Comparison of ENCODE assay signal across 17 cellular contexts in genomic region chr19:14152713-14153112, GRCh38. TPM values are rescaled to one million over a fixed set of nuclear protein-coding genes. Genes with fewer than 3 reads are reported as not detected.
DNase-seq lines count a peak whose midpoint lies in the region; ATAC-seq and TF ChIP-seq lines count a peak whose summit lies in the region.
"Had no signal": no experiment of that assay in that cellular context is flagged by ENCODE, and none has a peak within 500 bp of the region (broad histone marks: within the 10 kb centered on the region; RNA-seq: fewer than 3 reads in every experiment).

No MANE protein-coding gene starts in this region.

- H3K4me1 ChIP-seq in CD8-positive, alpha-beta T cell (ENCODE audit: insufficient read depth, low read length) = peaks cover 30% of the 10 kb centered on the region
- H3K4me1 ChIP-seq in neural progenitor cell = peaks cover 23% of the 10 kb centered on the region

- H3K4me3 Mint-ChIP-seq in activated CD4-positive, alpha-beta T cell treated with anti-CD3 and anti-CD28 coated beads, Interleukin-2, amount 10 ng/mL, durations not matched to agents 7 days and 5 days = no peak overlapping the region
- no peak overlapping the region for H3K4me3 Mint-ChIP-seq in CD8-positive, alpha-beta T cell
- H3K4me3 Mint-ChIP-seq in activated T-helper 1 cell treated with anti-CD3 and anti-CD28 coated beads, Interleukin-12 subunit alpha, Interleukin-12 subunit beta, Interleukin-2, Interleukin-4 antibody, amounts not matched to agents 30 ng/mL and 10 ng/mL and 1 ng/mL, durations not matched to agents 14 hours and 24 hours and 36 hours = no peak overlapping the region
- H3K4me3 Mint-ChIP-seq in neural progenitor cell = no peak overlapping the region

- POLR2A ChIA-PET in activated CD4-positive, alpha-beta T cell treated with anti-CD3 and anti-CD28 coated beads, Interleukin-2, amount 10 ng/mL, durations not matched to agents 7 days and 5 days (lab: Charles Lee) = no interaction called here
- POLR2A ChIA-PET in CD8-positive, alpha-beta T cell (lab: Charles Lee) = no interaction called here

- no peak overlapping the region for H3K4me2 ChIP-seq in neural progenitor cell
- H3K4me2 ChIP-seq: KMS-11, PC-9 had no signal

- no peak overlapping the region for H2AFZ ChIP-seq in neural progenitor cell (replicated peaks)
- H2AFZ ChIP-seq: PC-9 had no signal

- H3K27ac ChIP-seq in CD8-positive, alpha-beta T cell (ENCODE audit: low read depth, low read length) = no peak overlapping the region
- no peak overlapping the region for H3K27ac ChIP-seq in neural progenitor cell
- H3K27ac ChIP-seq: KMS-11, PC-9, RWPE1 had no signal

- intact Hi-C loops in CD8-positive, alpha-beta T cell (cut with DNase I, micrococcal nuclease) = no loop called here
- intact Hi-C loops in activated T-helper 1 cell treated with anti-CD3 and anti-CD28 coated beads, Interleukin-12 subunit alpha, Interleukin-12 subunit beta, Interleukin-2, Interleukin-4 antibody, amounts not matched to agents 30 ng/mL and 10 ng/mL and 1 ng/mL, durations not matched to agents 14 hours and 24 hours and 36 hours (cut with micrococcal nuclease) = no loop called here

- H3K36me3 ChIP-seq in CD8-positive, alpha-beta T cell (ENCODE audit: insufficient read depth, low read length) = no peaks in the 10 kb centered on the region
- no peaks in the 10 kb centered on the region for H3K36me3 ChIP-seq in neural progenitor cell

- no peaks in the 10 kb centered on the region for H3K9me3 ChIP-seq in CD8-positive, alpha-beta T cell (ENCODE audit: low read length)
- no peaks in the 10 kb centered on the region for H3K9me3 ChIP-seq in neural progenitor cell (ENCODE audit: low read depth)
- H3K9me3 ChIP-seq: BE2C had no signal

- peaks cover 28% of the 10 kb centered on the region for H3K4me1 Mint-ChIP-seq in activated CD4-positive, alpha-beta T cell treated with anti-CD3 and anti-CD28 coated beads, Interleukin-2, amount 10 ng/mL, durations not matched to agents 7 days and 5 days
- peaks cover 29% of the 10 kb centered on the region for H3K4me1 Mint-ChIP-seq in CD8-positive, alpha-beta T cell (ENCODE audit: low read depth)
- H3K4me1 Mint-ChIP-seq in activated T-helper 1 cell treated with anti-CD3 and anti-CD28 coated beads, Interleukin-12 subunit alpha, Interleukin-12 subunit beta, Interleukin-2, Interleukin-4 antibody, amounts not matched to agents 30 ng/mL and 10 ng/mL and 1 ng/mL, durations not matched to agents 14 hours and 24 hours and 36 hours (ENCODE audit: low read depth) = peaks cover 15% of the 10 kb centered on the region
- H3K4me1 Mint-ChIP-seq in neural progenitor cell = peaks cover 15% of the 10 kb centered on the region

- H3K9ac ChIP-seq in neural progenitor cell = no peak overlapping the region
- H3K9ac ChIP-seq: KMS-11 had no signal

- no peaks in the 10 kb centered on the region for H3K27me3 Mint-ChIP-seq in activated CD4-positive, alpha-beta T cell treated with anti-CD3 and anti-CD28 coated beads, Interleukin-2, amount 10 ng/mL, durations not matched to agents 7 days and 5 days
- H3K27me3 Mint-ChIP-seq in CD8-positive, alpha-beta T cell (ENCODE audit: low read depth) = no peaks in the 10 kb centered on the region
- no peaks in the 10 kb centered on the region for H3K27me3 Mint-ChIP-seq in activated T-helper 1 cell treated with anti-CD3 and anti-CD28 coated beads, Interleukin-12 subunit alpha, Interleukin-12 subunit beta, Interleukin-2, Interleukin-4 antibody, amounts not matched to agents 30 ng/mL and 10 ng/mL and 1 ng/mL, durations not matched to agents 14 hours and 24 hours and 36 hours (ENCODE audit: insufficient read depth)
- peaks cover 9% of the 10 kb centered on the region for H3K27me3 Mint-ChIP-seq in neural progenitor cell (ENCODE audit: insufficient read depth, low read depth)
- H3K27me3 Mint-ChIP-seq: CD4-positive, CD25-positive, alpha-beta regulatory T cell had no signal

- no peaks in the 10 kb centered on the region for H3K79me2 ChIP-seq in neural progenitor cell (ENCODE audit: low read depth)

- no peak overlapping the region for H3K4me3 ChIP-seq in CD8-positive, alpha-beta T cell (ENCODE audit: low read depth, low read length)
- H3K4me3 ChIP-seq in neural progenitor cell = no peak overlapping the region
- H3K4me3 ChIP-seq: PC-9 had no signal

- peaks cover 38% of the 10 kb centered on the region for H4K20me1 ChIP-seq in neural progenitor cell (ENCODE audit: low read depth)

- H3F3A ChIP-seq in neural progenitor cell (ENCODE audit: low read depth) = peaks cover 22% of the 10 kb centered on the region

- no peak for TF ChIP-seq CTCF in CD8-positive, alpha-beta T cell (IDR thresholded peaks at IDR 0.05)
- no peak for TF ChIP-seq CTCF in neural progenitor cell (IDR thresholded peaks at IDR 0.05)

- no peaks in the 10 kb centered on the region for H3K9me3 Mint-ChIP-seq in activated CD4-positive, alpha-beta T cell treated with anti-CD3 and anti-CD28 coated beads, Interleukin-2, amount 10 ng/mL, durations not matched to agents 7 days and 5 days
- no peaks in the 10 kb centered on the region for H3K9me3 Mint-ChIP-seq in CD8-positive, alpha-beta T cell
- no peaks in the 10 kb centered on the region for H3K9me3 Mint-ChIP-seq in activated T-helper 1 cell treated with anti-CD3 and anti-CD28 coated beads, Interleukin-12 subunit alpha, Interleukin-12 subunit beta, Interleukin-2, Interleukin-4 antibody, amounts not matched to agents 30 ng/mL and 10 ng/mL and 1 ng/mL, durations not matched to agents 14 hours and 24 hours and 36 hours
- no peaks in the 10 kb centered on the region for H3K9me3 Mint-ChIP-seq in neural progenitor cell
- H3K9me3 Mint-ChIP-seq: CD4-positive, CD25-positive, alpha-beta regulatory T cell had no signal

- no peak for ATAC-seq in CD8-positive, alpha-beta T cell

- H3K36me3 Mint-ChIP-seq in activated CD4-positive, alpha-beta T cell treated with anti-CD3 and anti-CD28 coated beads, Interleukin-2, amount 10 ng/mL, durations not matched to agents 7 days and 5 days (ENCODE audit: low read depth) = peaks cover 5% of the 10 kb centered on the region
- H3K36me3 Mint-ChIP-seq in CD8-positive, alpha-beta T cell = peaks cover 39% of the 10 kb centered on the region
- peaks cover 9% of the 10 kb centered on the region for H3K36me3 Mint-ChIP-seq in activated T-helper 1 cell treated with anti-CD3 and anti-CD28 coated beads, Interleukin-12 subunit alpha, Interleukin-12 subunit beta, Interleukin-2, Interleukin-4 antibody, amounts not matched to agents 30 ng/mL and 10 ng/mL and 1 ng/mL, durations not matched to agents 14 hours and 24 hours and 36 hours (ENCODE audit: low read depth)
- H3K36me3 Mint-ChIP-seq in neural progenitor cell = peaks cover 15% of the 10 kb centered on the region

- CTCF ChIA-PET in activated CD4-positive, alpha-beta T cell treated with anti-CD3 and anti-CD28 coated beads, Interleukin-2, amount 10 ng/mL, durations not matched to agents 7 days and 5 days (lab: Charles Lee) = no interaction called here
- CTCF ChIA-PET in CD8-positive, alpha-beta T cell (lab: Charles Lee) = interaction anchor here (1.4 to 2.6 kb wide), 2 partner anchors 11 to 195 kb away, joined by 3 to 9 read pairs; no protein-coding TSS in a partner anchor

- no peaks in the 10 kb centered on the region for H3K27me3 ChIP-seq in CD8-positive, alpha-beta T cell (ENCODE audit: insufficient read depth, low read length)
- no peaks in the 10 kb centered on the region for H3K27me3 ChIP-seq in neural progenitor cell
- H3K27me3 ChIP-seq: BE2C had no signal

- no peak for DNase-seq in activated CD4-positive, alpha-beta T cell treated with anti-CD3 and anti-CD28 coated beads, Interleukin-2, amount 10 ng/mL, durations not matched to agents 7 days and 5 days
- no peak for DNase-seq in activated CD4-positive, alpha-beta T cell treated with anti-CD3 and anti-CD28 coated beads, Interleukin-2, amount 50 U/mL, for 48 hours
- no peak for DNase-seq in CD8-positive, alpha-beta T cell
- no peak for DNase-seq in activated T-helper 1 cell treated with anti-CD3 and anti-CD28 coated beads, Interleukin-12 subunit alpha, Interleukin-12 subunit beta, Interleukin-2, Interleukin-4 antibody, amounts not matched to agents 30 ng/mL and 10 ng/mL and 1 ng/mL, durations not matched to agents 14 hours and 24 hours and 36 hours (ENCODE audit: low spot score)
- DNase-seq in neural progenitor cell (ENCODE audit: low spot score) = no peak
- DNase-seq in stimulated activated CD4-positive, alpha-beta T cell treated with anti-CD3 and anti-CD28 coated beads, Interleukin-2, amount 100 ng/mL, for 48 hours = no peak
- no peak for DNase-seq in NK-92 treated with Interleukin-12 subunit alpha and Interleukin-12 subunit beta, amount 100 ng/mL, for 24 hours (lab: John Stamatoyannopoulos, UW)
- no peak for DNase-seq in NCI-H1105 (lab: John Stamatoyannopoulos, UW)
- DNase-seq: BE2C; CD4-positive, CD25-positive, alpha-beta regulatory T cell; NCI-H1417 treated with DMSO at 0.1 percent for 48 hours; NCI-H187 treated with DMSO at 0.1 percent for 48 hours; NCI-H226; NCI-H524; PC-9 had no signal

- H3K27ac Mint-ChIP-seq in activated CD4-positive, alpha-beta T cell treated with anti-CD3 and anti-CD28 coated beads, Interleukin-2, amount 10 ng/mL, durations not matched to agents 7 days and 5 days = peak overlapping the region; percentile 26
- peak overlapping the region; percentile 28 for H3K27ac Mint-ChIP-seq in CD8-positive, alpha-beta T cell
- H3K27ac Mint-ChIP-seq in activated T-helper 1 cell treated with anti-CD3 and anti-CD28 coated beads, Interleukin-12 subunit alpha, Interleukin-12 subunit beta, Interleukin-2, Interleukin-4 antibody, amounts not matched to agents 30 ng/mL and 10 ng/mL and 1 ng/mL, durations not matched to agents 14 hours and 24 hours and 36 hours = peak overlapping the region; percentile 61
- H3K27ac Mint-ChIP-seq in neural progenitor cell = peak overlapping the region; percentile 4

RNA-seq across cellular contexts. Expression of gene ASF1B, which starts 16.3 kb away (rescaled TPM):
- 100 to 1,000 TPM; 119 to 131 TPM for total RNA-seq in activated CD4-positive, alpha-beta T cell treated with anti-CD3 and anti-CD28 coated beads, Interleukin-2, amount 10 ng/mL, durations not matched to agents 7 days and 5 days
- total RNA-seq in CD8-positive, alpha-beta T cell = 1 to 10 TPM in 1 of 2 experiments, under 1 TPM in 1; 0.60 to 1.6 TPM
- total RNA-seq in activated T-helper 1 cell treated with anti-CD3 and anti-CD28 coated beads, Interleukin-12 subunit alpha, Interleukin-12 subunit beta, Interleukin-2, Interleukin-4 antibody, amounts not matched to agents 30 ng/mL and 10 ng/mL and 1 ng/mL, durations not matched to agents 14 hours and 24 hours and 36 hours = 76.3 and 77.4 TPM in 2 replicates
- total RNA-seq in neural progenitor cell (ENCODE audit: low replicate concordance) = 16.4 and 38.8 TPM in 2 replicates

RNA-seq across cellular contexts. Expression of gene PRKACA, which starts 35.2 kb away (rescaled TPM):
- total RNA-seq in activated CD4-positive, alpha-beta T cell treated with anti-CD3 and anti-CD28 coated beads, Interleukin-2, amount 10 ng/mL, durations not matched to agents 7 days and 5 days = 10 to 100 TPM; 50.6 to 56.8 TPM
- 10 to 100 TPM; 37.0 to 40.8 TPM for total RNA-seq in CD8-positive, alpha-beta T cell
- total RNA-seq in activated T-helper 1 cell treated with anti-CD3 and anti-CD28 coated beads, Interleukin-12 subunit alpha, Interleukin-12 subunit beta, Interleukin-2, Interleukin-4 antibody, amounts not matched to agents 30 ng/mL and 10 ng/mL and 1 ng/mL, durations not matched to agents 14 hours and 24 hours and 36 hours = 58.6 and 63.7 TPM in 2 replicates
- 22.2 and 31.8 TPM in 2 replicates for total RNA-seq in neural progenitor cell (ENCODE audit: low replicate concordance)

RNA-seq across cellular contexts. Expression of gene ADGRL1, which starts 53.3 kb away (rescaled TPM):
- total RNA-seq in activated CD4-positive, alpha-beta T cell treated with anti-CD3 and anti-CD28 coated beads, Interleukin-2, amount 10 ng/mL, durations not matched to agents 7 days and 5 days = 10 to 100 TPM; 12.5 to 14.0 TPM
- 10 to 100 TPM; 19.9 to 20.5 TPM for total RNA-seq in CD8-positive, alpha-beta T cell
- total RNA-seq in activated T-helper 1 cell treated with anti-CD3 and anti-CD28 coated beads, Interleukin-12 subunit alpha, Interleukin-12 subunit beta, Interleukin-2, Interleukin-4 antibody, amounts not matched to agents 30 ng/mL and 10 ng/mL and 1 ng/mL, durations not matched to agents 14 hours and 24 hours and 36 hours = 11.6 and 12.4 TPM in 2 replicates
- 13.3 and 59.0 TPM in 2 replicates for total RNA-seq in neural progenitor cell (ENCODE audit: low replicate concordance)

Comparison
In these comparisons a context has a peak if more than half of its experiments do, and no peak if none do; other contexts are left out.
1. H3K27ac Mint-ChIP-seq: peak in every context shown above with its lines; median percentile 61 in activated T-helper 1 cell treated with anti-CD3 and anti-CD28 coated beads, Interleukin-12 subunit alpha, Interleukin-12 subunit beta, Interleukin-2, Interleukin-4 antibody, amounts not matched to agents 30 ng/mL and 10 ng/mL and 1 ng/mL, durations not matched to agents 14 hours and 24 hours and 36 hours; 28 in CD8-positive, alpha-beta T cell; 26 in activated CD4-positive, alpha-beta T cell treated with anti-CD3 and anti-CD28 coated beads, Interleukin-2, amount 10 ng/mL, durations not matched to agents 7 days and 5 days; 4 in neural progenitor cell.